Comparison of ENCODE assay signal across 8 cellular contexts in genomic region chr4:173332963-173333657, GRCh38. TPM values are rescaled to one million over a fixed set of nuclear protein-coding genes. Genes with fewer than 3 reads are reported as not detected.
DNase-seq lines count a peak whose midpoint lies in the region; ATAC-seq and TF ChIP-seq lines count a peak whose summit lies in the region.

No MANE protein-coding gene starts in this region.

- no peak for TF ChIP-seq POLR2A in body of pancreas (IDR thresholded peaks at IDR 0.05)
- TF ChIP-seq POLR2A in lower leg skin (IDR thresholded peaks at IDR 0.05): no peak

- 6 to 8% methylated on average over 21 of the region's 21 CpGs for WGBS in body of pancreas, 2 donors
- WGBS in lower leg skin, 2 donors: 6 to 8% methylated on average over 21 of the region's 21 CpGs

- no peaks in the 10 kb centered on the region for H3K27me3 ChIP-seq in GM06990 (replicated peaks; ENCODE audit: control insufficient read depth, insufficient read depth, low read length)
- no peaks in the 10 kb centered on the region for H3K27me3 ChIP-seq in NT2/D1 (ENCODE audit: insufficient read depth, insufficient read length)
- H3K27me3 ChIP-seq in body of pancreas: no peaks in the 10 kb centered on the region

- H3K4me1 ChIP-seq in NT2/D1 (ENCODE audit: insufficient read depth, insufficient read length) (no peaks in the 10 kb centered on the region), body of pancreas (peaks cover 20% of the 10 kb centered on the region)

- intact Hi-C loops in body of pancreas (cut with DNase I) (no loop called here), lower leg skin (cut with DNase I; ENCODE audit: low total_unique reads) (no loop called here)

- DNase-seq in GM06990 (ENCODE audit: extremely low read depth, insufficient read length) (peak; percentile 20), NT2/D1 (ENCODE audit: low read depth, low spot score) (no peak), body of pancreas (peak in 1 of 4 donors; percentile 24), lower leg skin (ENCODE audit: low spot score in 2 of 2) (no peak), superior temporal gyrus (ENCODE audit: extremely low spot score) (peak; percentile 45), DMS153 (lab: John Stamatoyannopoulos, UW) (no peak)

- no peak for ATAC-seq in body of pancreas
- no peak for ATAC-seq in HG03025 (IDR thresholded peaks at IDR 0.05; ENCODE audit: low FRiP score, unreplicated experiment)
- ATAC-seq in HG03442 (IDR thresholded peaks at IDR 0.05; ENCODE audit: unreplicated experiment): no peak

- TF ChIP-seq CTCF in GM06990 (IDR thresholded peaks at IDR 0.05; ENCODE audit: insufficient read depth, low read length, poor library complexity, severe bottlenecking) (no peak), body of pancreas (IDR thresholded peaks at IDR 0.05) (no peak), lower leg skin (IDR thresholded peaks at IDR 0.05) (no peak)

- H3K9ac ChIP-seq in NT2/D1 (ENCODE audit: insufficient read length, low read depth): peak overlapping the region; percentile 99

- H3K9me3 ChIP-seq in NT2/D1 (ENCODE audit: insufficient read depth, low read length) (no peaks in the 10 kb centered on the region), body of pancreas (no peaks in the 10 kb centered on the region)

- peak overlapping the region; percentile 85 to 99 (median 96) for H3K27ac ChIP-seq in body of pancreas

- H3K36me3 ChIP-seq in GM06990 (ENCODE audit: control insufficient read depth, insufficient read depth, low read length) (no peaks in the 10 kb centered on the region; the same call in none of the 2 replicates), NT2/D1 (ENCODE audit: insufficient read depth, insufficient read length, low read length) (peaks cover 38% of the 10 kb centered on the region), body of pancreas (replicated peaks in 1 of 2; ENCODE audit: insufficient read depth in 1 of 2, low read depth in 2 of 2) (no peaks in the 10 kb centered on the region)

- H3K4me3 ChIP-seq in GM06990 (replicated peaks; ENCODE audit: low read depth, low read length) (peak overlapping the region; percentile 99), NT2/D1 (ENCODE audit: insufficient read length, low read depth) (peak overlapping the region; percentile 91), body of pancreas (peak overlapping the region; percentile 71 to 72), lower leg skin (ENCODE audit: low read depth, poor library complexity, severe bottlenecking) (peak overlapping the region; percentile 99)

RNA-seq across cellular contexts. Expression of gene HMGB2, which starts 1.0 kb away (rescaled TPM):
- total RNA-seq in body of pancreas (10 to 100 TPM; 16.2 to 18.7 TPM), lower leg skin (10 to 100 TPM; 26.2 to 52.3 (median 42.3) TPM)

RNA-seq across cellular contexts. Expression of gene SAP30, which starts 37.6 kb away (rescaled TPM):
- total RNA-seq in body of pancreas: 10 to 100 TPM; 10.2 to 10.6 TPM
- total RNA-seq in lower leg skin: 10 to 100 TPM; 14.4 to 25.1 (median 18.3) TPM

Comparison
In these comparisons a context has a peak if more than half of its experiments do, and no peak if none do; other contexts are left out.
1. DNase-seq: peak in GM06990 (single experiment) and superior temporal gyrus (single experiment); none in NT2/D1 (single experiment), lower leg skin (0 of 2) and DMS153 (single experiment).
2. Peak in every context shown above with its lines, with median percentiles within 50 percentile points of each other: H3K4me3 ChIP-seq.